27 cellular contexts compared by ENCODE assay signal in genomic region chr21:36547464-36547863, GRCh38.
"Had no signal": no experiment of that assay in that cellular context is flagged by ENCODE, and none has a peak within 500 bp of the region (broad histone marks: within the 10 kb centered on the region; RNA-seq: fewer than 3 reads in every experiment).

No MANE protein-coding gene starts in this region.

- FAIRE-seq: RCC 7860 had no signal

- H3K27ac ChIP-seq: adrenal gland, SJSA1 had no signal

- H3K4me3 ChIP-seq: adrenal gland, SJSA1 had no signal

- H3K27ac Mint-ChIP-seq: activated CD8-positive, alpha-beta T cell treated with anti-CD3 and anti-CD28 coated beads for 36 hours; activated naive CD4-positive, alpha-beta T cell treated with anti-CD3 and anti-CD28 coated beads, Interleukin-2, amount 10 ng/mL, durations not matched to agents 7 days and 5 days; activated naive CD8-positive, alpha-beta T cell treated with anti-CD3 and anti-CD28 coated beads, Interleukin-2, amount 10 ng/mL, durations not matched to agents 7 days and 5 days; activated T-cell treated with anti-CD3 and anti-CD28 coated beads, Interleukin-2, amount 50 U/mL, for 72 hours; activated T-helper 2 cell treated with anti-CD3 and anti-CD28 coated beads, Interferon-gamma antibody, Interleukin-2, Interleukin-4, amounts not matched to agents 10 μg/mL and 5 μg/mL and 100 μg/mL, durations not matched to agents 14 hours and 24 hours and 36 hours; T-helper 2 cell treated with Interferon-gamma antibody and Interleukin-4, amounts not matched to agents 5 μg/mL and 100 μg/mL, for 36 hours had no signal

- H3K4me3 Mint-ChIP-seq: activated CD8-positive, alpha-beta T cell treated with anti-CD3 and anti-CD28 coated beads for 36 hours; activated naive CD4-positive, alpha-beta T cell treated with anti-CD3 and anti-CD28 coated beads, Interleukin-2, amount 10 ng/mL, durations not matched to agents 7 days and 5 days; activated naive CD8-positive, alpha-beta T cell treated with anti-CD3 and anti-CD28 coated beads, Interleukin-2, amount 10 ng/mL, durations not matched to agents 7 days and 5 days; activated T-cell treated with anti-CD3 and anti-CD28 coated beads, Interleukin-2, amount 50 U/mL, for 72 hours; brain; central memory CD8-positive, alpha-beta T cell; T-helper 2 cell treated with Interferon-gamma antibody and Interleukin-4, amounts not matched to agents 5 μg/mL and 100 μg/mL, for 36 hours had no signal

- H3K36me3 Mint-ChIP-seq: activated naive CD4-positive, alpha-beta T cell treated with anti-CD3 and anti-CD28 coated beads, Interleukin-2, amount 10 ng/mL, durations not matched to agents 7 days and 5 days; activated naive CD8-positive, alpha-beta T cell treated with anti-CD3 and anti-CD28 coated beads, Interleukin-2, amount 10 ng/mL, durations not matched to agents 7 days and 5 days; brain had no signal

- ATAC-seq: activated CD4-positive, CD25-positive, alpha-beta regulatory T cell treated with anti-CD3 and anti-CD28 coated beads, Interleukin-2, amount 50 U/mL, for 24 hours; activated CD8-positive, alpha-beta T cell treated with anti-CD3 and anti-CD28 coated beads for 36 hours; activated T-cell treated with anti-CD3 and anti-CD28 coated beads, Interleukin-2, amount 50 U/mL, for 72 hours; PC-3; SK-N-SH treated with all-trans-retinoic acid at 6 μM for 48 hours had no signal

- H3K36me3 ChIP-seq: adrenal gland, SJSA1 had no signal

- DNase-seq: activated CD4-positive, alpha-beta T cell treated with anti-CD3 and anti-CD28 coated beads for 4 hours; activated CD8-positive, alpha-beta T cell treated with anti-CD3 and anti-CD28 coated beads for 36 hours; activated gamma-delta T cell treated with Interleukin-2 at 50 U/mL for 16 hours; activated naive CD4-positive, alpha-beta T cell treated with anti-CD3 and anti-CD28 coated beads, Interleukin-2, amount 10 ng/mL, durations not matched to agents 7 days and 5 days; activated naive CD8-positive, alpha-beta T cell treated with anti-CD3 and anti-CD28 coated beads, Interleukin-2, amount 10 ng/mL, durations not matched to agents 7 days and 5 days; activated T-cell treated with anti-CD3 and anti-CD28 coated beads for 4 hours; activated T-cell treated with anti-CD3 and anti-CD28 coated beads, Interleukin-2, amount 50 U/mL, for 72 hours; adrenal gland; aorta; KG1; NCI-H1105; NCI-H1436 treated with DMSO at 0.1 percent for 48 hours; NCI-H187; NCI-H2081; NCI-H510A treated with DMSO at 0.1 percent for 48 hours; NCI-H69; PC-3; SHP77; SW 1271 had no signal

- H3K9me3 Mint-ChIP-seq: activated CD8-positive, alpha-beta T cell treated with anti-CD3 and anti-CD28 coated beads for 36 hours; activated naive CD4-positive, alpha-beta T cell treated with anti-CD3 and anti-CD28 coated beads, Interleukin-2, amount 10 ng/mL, durations not matched to agents 7 days and 5 days; activated naive CD8-positive, alpha-beta T cell treated with anti-CD3 and anti-CD28 coated beads, Interleukin-2, amount 10 ng/mL, durations not matched to agents 7 days and 5 days; activated T-cell treated with anti-CD3 and anti-CD28 coated beads, Interleukin-2, amount 50 U/mL, for 72 hours; activated T-helper 2 cell treated with anti-CD3 and anti-CD28 coated beads, Interferon-gamma antibody, Interleukin-2, Interleukin-4, amounts not matched to agents 10 μg/mL and 5 μg/mL and 100 μg/mL, durations not matched to agents 14 hours and 24 hours and 36 hours; central memory CD8-positive, alpha-beta T cell; T-helper 2 cell treated with Interferon-gamma antibody and Interleukin-4, amounts not matched to agents 5 μg/mL and 100 μg/mL, for 36 hours had no signal

- H3K9me3 ChIP-seq: adrenal gland, SJSA1 had no signal

- H3K4me1 Mint-ChIP-seq: activated naive CD4-positive, alpha-beta T cell treated with anti-CD3 and anti-CD28 coated beads, Interleukin-2, amount 10 ng/mL, durations not matched to agents 7 days and 5 days; activated naive CD8-positive, alpha-beta T cell treated with anti-CD3 and anti-CD28 coated beads, Interleukin-2, amount 10 ng/mL, durations not matched to agents 7 days and 5 days; central memory CD8-positive, alpha-beta T cell had no signal
